ENCODE assay signal across 8 cellular contexts in the genomic region with DNA sequence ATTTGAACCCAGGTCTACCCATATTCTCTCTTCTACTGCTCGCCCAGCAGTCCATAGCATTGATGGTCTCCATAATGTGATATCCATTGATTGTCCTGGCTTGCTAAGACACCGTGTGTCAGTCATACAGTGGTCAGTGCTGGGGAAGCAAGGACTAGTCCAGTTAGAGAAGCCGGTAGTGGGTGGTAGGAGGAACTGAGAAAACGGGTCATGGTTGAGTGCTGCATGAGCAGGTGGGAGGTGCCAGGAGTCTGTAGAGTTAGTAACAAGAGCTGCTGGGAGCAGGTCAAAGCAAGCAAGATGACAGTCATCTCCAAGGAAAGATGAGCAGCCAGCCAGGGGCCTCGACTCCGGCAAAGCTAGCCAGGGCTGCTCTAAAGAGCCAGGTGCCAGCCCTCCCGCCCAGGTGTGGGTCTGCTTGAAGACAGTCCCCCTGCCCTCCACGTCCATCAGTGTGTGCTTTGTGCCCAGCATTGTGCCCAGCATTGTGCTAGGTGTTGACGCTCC. TPM values are rescaled to one million over a fixed set of nuclear protein-coding genes. Genes with fewer than 3 reads are reported as not detected.
DNase-seq lines count a peak whose midpoint lies in the region; ATAC-seq, FAIRE-seq and TF ChIP-seq lines count a peak whose summit lies in the region.

No MANE protein-coding gene starts in this region.

- no peak for TF ChIP-seq CTCF in K562 (IDR thresholded peaks at IDR 0.05 in 2 of 3, conservative IDR thresholded peaks at IDR 0.05 in 1 of 3; ENCODE audit: insufficient read depth in 2 of 3, low read depth in 1 of 3, low read length in 3 of 3)

- BruUV-seq in K562 (replicated peaks; lab: Mats Ljungman, UMichigan): no TSS peak

- CTCF ChIA-PET in K562 (lab: Yijun Ruan, JAX; ENCODE audit: low intra/inter-chr PET ratio): interaction anchor here (1.3 kb wide), 1 partner anchor 12 kb away, joined by 3 read pairs; no protein-coding TSS in a partner anchor

- intact Hi-C loops in K562 (cut with micrococcal nuclease): no loop called here

- H4K20me1 ChIP-seq in K562 (replicated peaks; ENCODE audit: control insufficient read depth, insufficient read depth, low read length): no peaks in the 10 kb centered on the region

- no peak for FAIRE-seq in K562 (lab: Jason Lieb, UNC)

- H3K27ac ChIP-seq in K562 (ENCODE audit: extremely low read depth, low read depth, low read length): no peak overlapping the region

- no peaks in the 10 kb centered on the region for H3K36me3 Mint-ChIP-seq in stimulated activated effector memory CD8-positive, alpha-beta T cell treated with anti-CD3 and anti-CD28 coated beads, Interleukin-12 subunit alpha, Interleukin-12 subunit beta, amount 100 ng/mL, for 72 hours

- H3K4me3 Mint-ChIP-seq in stimulated activated effector memory CD8-positive, alpha-beta T cell treated with anti-CD3 and anti-CD28 coated beads, Interleukin-12 subunit alpha, Interleukin-12 subunit beta, amount 100 ng/mL, for 72 hours: no peak overlapping the region

- H3K4me1 ChIP-seq in K562 (replicated peaks in 1 of 2; ENCODE audit: control insufficient read depth in 2 of 2, insufficient read depth in 2 of 2, low read length in 2 of 2): peaks cover 3 to 8% of the 10 kb centered on the region in 2 experiments; a peak in 3 of 5 replicates

- H3K4me1 Mint-ChIP-seq in stimulated activated effector memory CD8-positive, alpha-beta T cell treated with anti-CD3 and anti-CD28 coated beads, Interleukin-12 subunit alpha, Interleukin-12 subunit beta, amount 100 ng/mL, for 72 hours: peaks cover 34% of the 10 kb centered on the region

- H3K9me3 ChIP-seq in K562 (replicated peaks; ENCODE audit: control insufficient read depth, insufficient read depth, low read depth, low read length): no peaks in the 10 kb centered on the region

- H2AFZ ChIP-seq in K562 (ENCODE audit: low read depth, low read length): no peak overlapping the region

- peak; percentile 63 for ATAC-seq in GM18498 (IDR thresholded peaks at IDR 0.05; ENCODE audit: unreplicated experiment)
- peak; percentile 56 for ATAC-seq in GM21381 (IDR thresholded peaks at IDR 0.05; ENCODE audit: unreplicated experiment)
- ATAC-seq in HG03571 (IDR thresholded peaks at IDR 0.05; ENCODE audit: unreplicated experiment): peak; percentile 63
- ATAC-seq in K562: peak; percentile 36
- ATAC-seq in stimulated activated effector memory CD8-positive, alpha-beta T cell treated with anti-CD3 and anti-CD28 coated beads, Interleukin-12 subunit alpha, Interleukin-12 subunit beta, amount 100 ng/mL, for 72 hours: peak; percentile 52

- DNase-seq in K562 (ENCODE audit: extremely low read depth in 1 of 4, low spot score in 3 of 4) (no peak), ecto neural progenitor cell (ENCODE audit: low spot score) (no peak), C1 segment of cervical spinal cord (lab: John Stamatoyannopoulos, UW) (no peak), EL (no peak)
- DNase-seq in stimulated activated effector memory CD8-positive, alpha-beta T cell treated with anti-CD3 and anti-CD28 coated beads, Interleukin-12 subunit alpha, Interleukin-12 subunit beta, amount 100 ng/mL, for 72 hours (ENCODE audit: low spot score in 2 of 2): no peak

- TF ChIP-seq EP300 in K562 (IDR thresholded peaks at IDR 0.05; ENCODE audit: low read length): no peak

- H3K27me3 ChIP-seq in K562 (ENCODE audit: control insufficient read depth in 2 of 2, insufficient read depth in 2 of 2, low read length in 2 of 2): no peaks in the 10 kb centered on the region

- TF ChIP-seq RAD21 in K562 (CRISPR knock-in tag; conservative IDR thresholded peaks at IDR 0.05 in 1 of 2, IDR thresholded peaks at IDR 0.05 in 1 of 2): no peak

- POLR2A ChIA-PET in K562 (lab: Yijun Ruan, JAX): interaction anchor here (1.3 to 1.5 kb wide), 2 partner anchors 8 to 30 kb away, joined by 4 to 6 read pairs; partner anchors contain the start of gene USP3

- no peak for TF ChIP-seq POLR2A in K562 (conservative IDR thresholded peaks at IDR 0.05)

- 45% methylated on average over 8 of the region's 9 CpGs for WGBS in K562 (ENCODE audit: insufficient coverage, low coverage, missing lambda C conversion rate)

- H3K36me3 ChIP-seq in K562 (ENCODE audit: control insufficient read depth, insufficient read depth, low read length): no peaks in the 10 kb centered on the region

- no peak overlapping the region for H3K4me2 ChIP-seq in K562 (ENCODE audit: insufficient read depth, low read length)

- H3K79me2 ChIP-seq in K562 (ENCODE audit: control insufficient read depth, insufficient read depth, low read length): no peaks in the 10 kb centered on the region

- no peaks in the 10 kb centered on the region for H3K9me3 Mint-ChIP-seq in stimulated activated effector memory CD8-positive, alpha-beta T cell treated with anti-CD3 and anti-CD28 coated beads, Interleukin-12 subunit alpha, Interleukin-12 subunit beta, amount 100 ng/mL, for 72 hours

- H3K27ac Mint-ChIP-seq in stimulated activated effector memory CD8-positive, alpha-beta T cell treated with anti-CD3 and anti-CD28 coated beads, Interleukin-12 subunit alpha, Interleukin-12 subunit beta, amount 100 ng/mL, for 72 hours: peak overlapping the region; percentile 89

- no peaks in the 10 kb centered on the region for H3K9me1 ChIP-seq in K562 (ENCODE audit: control insufficient read depth, insufficient read depth, low read length)

- H3K4me3 ChIP-seq in K562: no peak overlapping the region

- H3K9ac ChIP-seq in K562 (ENCODE audit: insufficient read depth in 1 of 2, low read depth in 2 of 2, low read length in 2 of 2): no peak overlapping the region

- in situ Hi-C loops in K562 (cut with MboI): loop anchor here (25.0 kb wide), 1 partner anchor 587 kb away; no protein-coding TSS in a partner anchor

TF ChIP-seq in K562, 482 proteins besides CTCF, POLR2A, EP300 and RAD21:
- TF ChIP-seq FOXO4 (CRISPR knock-in tag; IDR thresholded peaks at IDR 0.05) (no peak), STAG1 (CRISPR knock-in tag; IDR thresholded peaks at IDR 0.05; ENCODE audit: borderline replicate concordance) (no peak), OTX1 (CRISPR knock-in tag; IDR thresholded peaks at IDR 0.05) (no peak), FOXJ2 (tag; IDR thresholded peaks at IDR 0.05) (no peak), ZNF431 (CRISPR knock-in tag; IDR thresholded peaks at IDR 0.05) (no peak)
- TF ChIP-seq, protein P1, sequence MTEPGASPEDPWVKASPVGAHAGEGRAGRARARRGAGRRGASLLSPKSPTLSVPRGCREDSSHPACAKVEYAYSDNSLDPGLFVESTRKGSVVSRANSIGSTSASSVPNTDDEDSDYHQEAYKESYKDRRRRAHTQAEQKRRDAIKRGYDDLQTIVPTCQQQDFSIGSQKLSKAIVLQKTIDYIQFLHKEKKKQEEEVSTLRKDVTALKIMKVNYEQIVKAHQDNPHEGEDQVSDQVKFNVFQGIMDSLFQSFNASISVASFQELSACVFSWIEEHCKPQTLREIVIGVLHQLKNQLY (CRISPR knock-in tag; conservative IDR thresholded peaks at IDR 0.05): no peak
- TF ChIP-seq, protein P2, sequence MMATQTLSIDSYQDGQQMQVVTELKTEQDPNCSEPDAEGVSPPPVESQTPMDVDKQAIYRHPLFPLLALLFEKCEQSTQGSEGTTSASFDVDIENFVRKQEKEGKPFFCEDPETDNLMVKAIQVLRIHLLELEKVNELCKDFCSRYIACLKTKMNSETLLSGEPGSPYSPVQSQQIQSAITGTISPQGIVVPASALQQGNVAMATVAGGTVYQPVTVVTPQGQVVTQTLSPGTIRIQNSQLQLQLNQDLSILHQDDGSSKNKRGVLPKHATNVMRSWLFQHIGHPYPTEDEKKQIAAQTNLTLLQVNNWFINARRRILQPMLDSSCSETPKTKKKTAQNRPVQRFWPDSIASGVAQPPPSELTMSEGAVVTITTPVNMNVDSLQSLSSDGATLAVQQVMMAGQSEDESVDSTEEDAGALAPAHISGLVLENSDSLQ (IDR thresholded peaks at IDR 0.05): peak; percentile 53
- TF ChIP-seq, protein P3, sequence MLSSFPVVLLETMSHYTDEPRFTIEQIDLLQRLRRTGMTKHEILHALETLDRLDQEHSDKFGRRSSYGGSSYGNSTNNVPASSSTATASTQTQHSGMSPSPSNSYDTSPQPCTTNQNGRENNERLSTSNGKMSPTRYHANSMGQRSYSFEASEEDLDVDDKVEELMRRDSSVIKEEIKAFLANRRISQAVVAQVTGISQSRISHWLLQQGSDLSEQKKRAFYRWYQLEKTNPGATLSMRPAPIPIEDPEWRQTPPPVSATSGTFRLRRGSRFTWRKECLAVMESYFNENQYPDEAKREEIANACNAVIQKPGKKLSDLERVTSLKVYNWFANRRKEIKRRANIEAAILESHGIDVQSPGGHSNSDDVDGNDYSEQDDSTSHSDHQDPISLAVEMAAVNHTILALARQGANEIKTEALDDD (IDR thresholded peaks at IDR 0.05): peak; percentile 81

RNA-seq across cellular contexts. Expression of gene USP3, which starts 29.5 kb away (rescaled TPM):
- total RNA-seq in K562 (2011; cell fraction: chromatin; rRNA removed; ENCODE audit: low replicate concordance): 55.7 and 143 TPM in 2 replicates
- total RNA-seq in K562 (2011; cell fraction: nucleolus; rRNA removed): 31.0 and 37.8 TPM in 2 replicates
- total RNA-seq in K562 (2011; cell fraction: nucleoplasm; rRNA removed): 72.7 and 100 TPM in 2 replicates
- 21.7 and 31.2 TPM in 2 replicates for total RNA-seq in K562 (2014; rRNA removed)
- total RNA-seq in K562 (2014; rRNA removed; fragmentation: Illumina TruSeq; extraction: Trizol): 49.7 and 50.3 TPM in 2 replicates
- total RNA-seq in K562 (2015; rRNA removed; fragmentation: Illumina TruSeq; extraction: Trizol): 44.6 and 46.1 TPM in 2 replicates
- 48.8 and 54.3 TPM in 2 replicates for total RNA-seq in K562 (2021)
- 17.3 and 23.1 TPM in 2 replicates for polyA plus RNA-seq in K562 (2011; rRNA removed)
- polyA plus RNA-seq in K562 (2011; cell fraction: cytosol; rRNA removed): 12.0 and 15.1 TPM in 2 replicates
- 47.4 and 78.4 TPM in 2 replicates for polyA plus RNA-seq in K562 (2011; cell fraction: nucleus; rRNA removed)
- 29.3 and 55.6 TPM in 2 replicates for polyA plus RNA-seq in K562 (2012)
- polyA plus RNA-seq in K562 (2014; fragmentation: Illumina TruSeq; extraction: Trizol): 38.7 and 42.8 TPM in 2 replicates
- 10 to 100 TPM; 24.3 to 34.8 TPM for polyA plus RNA-seq in K562 (2014; fragmentation: Nextera tagmentation; extraction: Ambion mirVana)
- polyA plus RNA-seq in K562 (2014; rRNA removed): 19.5 and 21.2 TPM in 2 replicates
- 35.6 and 53.7 TPM in 2 replicates for polyA minus RNA-seq in K562 (2011; rRNA and poly(A)+ RNA removed)
- polyA minus RNA-seq in K562 (2011; cell fraction: cytosol; rRNA and poly(A)+ RNA removed): 23.0 and 36.5 TPM in 2 replicates
- 50.5 and 79.3 TPM in 2 replicates for polyA minus RNA-seq in K562 (2011; cell fraction: nucleus; rRNA and poly(A)+ RNA removed)
